In the genomic region with DNA sequence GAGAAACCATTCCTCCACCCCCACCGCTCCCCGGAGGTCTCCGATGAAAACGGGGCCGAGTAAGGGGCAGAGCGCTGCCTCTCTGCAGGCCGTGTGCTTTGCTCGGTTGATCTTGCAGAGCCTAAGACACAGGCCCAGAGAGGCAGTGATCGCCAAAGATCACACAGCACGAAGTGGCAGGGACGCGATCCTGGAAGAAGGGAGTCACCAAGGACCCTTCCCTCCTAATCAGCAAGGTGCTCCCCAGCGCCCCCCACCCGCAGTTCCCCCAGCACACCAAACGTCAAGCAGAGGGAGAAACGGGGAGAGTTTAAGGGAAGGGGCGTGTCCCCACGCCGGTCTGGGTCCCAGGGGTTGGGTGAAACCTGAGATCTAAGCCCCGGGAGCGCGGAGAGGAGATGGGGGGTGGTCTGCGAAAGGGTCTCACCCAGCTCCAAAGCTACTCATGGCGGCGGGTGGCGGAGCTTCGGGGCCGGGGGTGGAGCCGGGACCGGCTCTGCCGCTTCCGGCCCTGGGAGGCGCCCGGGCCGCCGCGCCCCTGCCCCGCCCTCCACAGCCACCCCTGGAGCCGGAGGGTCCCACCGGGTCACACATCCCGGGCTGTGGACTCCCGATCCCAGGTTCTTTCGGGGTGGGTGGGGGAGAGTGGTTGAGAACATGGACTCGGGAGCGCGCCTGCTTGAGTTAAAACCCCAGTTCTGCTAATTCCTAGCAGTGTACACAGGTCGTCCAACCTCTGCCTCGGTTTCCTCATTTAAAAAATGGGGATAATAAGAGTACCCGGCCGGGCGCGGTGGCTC, we compare ENCODE assay signal across 8 cellular contexts. TPM values are rescaled to one million over a fixed set of nuclear protein-coding genes. Genes with fewer than 3 reads are reported as not detected.
DNase-seq lines count a peak whose midpoint lies in the region; TF ChIP-seq lines count a peak whose summit lies in the region.

A gene with protein sequence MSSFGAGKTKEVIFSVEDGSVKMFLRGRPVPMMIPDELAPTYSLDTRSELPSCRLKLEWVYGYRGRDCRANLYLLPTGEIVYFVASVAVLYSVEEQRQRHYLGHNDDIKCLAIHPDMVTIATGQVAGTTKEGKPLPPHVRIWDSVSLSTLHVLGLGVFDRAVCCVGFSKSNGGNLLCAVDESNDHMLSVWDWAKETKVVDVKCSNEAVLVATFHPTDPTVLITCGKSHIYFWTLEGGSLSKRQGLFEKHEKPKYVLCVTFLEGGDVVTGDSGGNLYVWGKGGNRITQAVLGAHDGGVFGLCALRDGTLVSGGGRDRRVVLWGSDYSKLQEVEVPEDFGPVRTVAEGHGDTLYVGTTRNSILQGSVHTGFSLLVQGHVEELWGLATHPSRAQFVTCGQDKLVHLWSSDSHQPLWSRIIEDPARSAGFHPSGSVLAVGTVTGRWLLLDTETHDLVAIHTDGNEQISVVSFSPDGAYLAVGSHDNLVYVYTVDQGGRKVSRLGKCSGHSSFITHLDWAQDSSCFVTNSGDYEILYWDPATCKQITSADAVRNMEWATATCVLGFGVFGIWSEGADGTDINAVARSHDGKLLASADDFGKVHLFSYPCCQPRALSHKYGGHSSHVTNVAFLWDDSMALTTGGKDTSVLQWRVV (minus strand): TSS at position 468 of the 800 bp plus-strand sequence. CDS start 21 bp downstream, at position 447.

- peak within 1 kb of the TSS; percentile 62 for H3K27ac ChIP-seq in effector memory CD4-positive, alpha-beta T cell (ENCODE audit: insufficient read depth, low read length, poor library complexity, severe bottlenecking)
- H3K27ac ChIP-seq in mesodermal cell (ENCODE audit: low read depth, low read length, severe bottlenecking): peak within 1 kb of the TSS; percentile 33

- TF ChIP-seq POLR2A in NB4 (IDR thresholded peaks at IDR 0.05; ENCODE audit: extremely low read depth, insufficient read length): peak; percentile 24

- no peaks in the 10 kb centered on the region for H3K36me3 ChIP-seq in effector memory CD4-positive, alpha-beta T cell (ENCODE audit: control insufficient read depth, insufficient read depth, low read length)
- no peaks in the 10 kb centered on the region for H3K36me3 ChIP-seq in mesodermal cell (ENCODE audit: control insufficient read depth, insufficient read depth, low read length)

- DNase-seq in GM10266 (ENCODE audit: extremely low spot score): peak; percentile 71
- peak; percentile 47 for DNase-seq in NB4 (ENCODE audit: low read depth)
- peak; percentile 65 to 69 for DNase-seq in activated CD4-positive, alpha-beta T cell treated with anti-CD3 and anti-CD28 coated beads, Interleukin-2, amount 50 U/mL, for 48 hours
- DNase-seq in effector memory CD4-positive, alpha-beta T cell: peak in 2 of 3 donors; percentile 29 to 38
- DNase-seq in stimulated activated naive CD4-positive, alpha-beta T cell (lab: John Stamatoyannopoulos, UW): peak in 5 of 6 experiments; percentile 34 to 54 (median 42)
- DNase-seq in C1 segment of cervical spinal cord (lab: John Stamatoyannopoulos, UW): no peak
- DNase-seq in NCI-H187 (lab: John Stamatoyannopoulos, UW): no peak

- peaks cover 22% of the 10 kb centered on the region for H3K4me1 ChIP-seq in effector memory CD4-positive, alpha-beta T cell (ENCODE audit: control insufficient read depth, insufficient read depth, low read length, poor library complexity, severe bottlenecking)
- peaks cover 14% of the 10 kb centered on the region for H3K4me1 ChIP-seq in mesodermal cell (ENCODE audit: control insufficient read depth, insufficient read depth, low read length, poor library complexity, severe bottlenecking)

- H3K4me3 ChIP-seq in NB4 (ENCODE audit: low read depth, low read length): peak within 1 kb of the TSS; percentile 65
- H3K4me3 ChIP-seq in effector memory CD4-positive, alpha-beta T cell (ENCODE audit: insufficient read depth, low read depth, low read length, poor library complexity, severe bottlenecking): peak within 1 kb of the TSS; percentile 68
- H3K4me3 ChIP-seq in mesodermal cell (ENCODE audit: extremely low read depth, insufficient read depth, low read length, poor library complexity, severe bottlenecking): peak within 1 kb of the TSS; percentile 42

- 14 to 15% methylated on average over 29 to 40 of the region's 52 CpGs for WGBS in mesodermal cell (ENCODE audit: insufficient coverage in 2 of 2), 2 experiments

- H3K9me3 ChIP-seq in effector memory CD4-positive, alpha-beta T cell (ENCODE audit: control insufficient read depth, low read length): no peaks in the 10 kb centered on the region
- H3K9me3 ChIP-seq in mesodermal cell (ENCODE audit: control insufficient read depth, low read length): no peaks in the 10 kb centered on the region

- TF ChIP-seq CTCF in GM10266 (IDR thresholded peaks at IDR 0.05; ENCODE audit: control insufficient read depth, insufficient read depth, low read depth, missing control alignments) (peak; percentile 38), NB4 (IDR thresholded peaks at IDR 0.05; ENCODE audit: low read depth, low read length) (peak; percentile 24)

- no peaks in the 10 kb centered on the region for H3K27me3 ChIP-seq in effector memory CD4-positive, alpha-beta T cell (replicated peaks; ENCODE audit: control insufficient read depth, insufficient read depth, low read length, poor library complexity, severe bottlenecking)

RNA-seq across cellular contexts. Expression of the gene that starts here (rescaled TPM):
- polyA plus RNA-seq in mesodermal cell (2013, experiment 1 of 2): 29.1 TPM
- 27.9 TPM for polyA plus RNA-seq in mesodermal cell (2013, experiment 2 of 2)

Comparison
In these comparisons a context has a peak if more than half of its experiments do, and no peak if none do; other contexts are left out.
1. DNase-seq: peak in GM10266 (single experiment), NB4 (single experiment), activated CD4-positive, alpha-beta T cell treated with anti-CD3 and anti-CD28 coated beads, Interleukin-2, amount 50 U/mL, for 48 hours (2 of 2), effector memory CD4-positive, alpha-beta T cell (2 of 3) and stimulated activated naive CD4-positive, alpha-beta T cell (5 of 6); none in C1 segment of cervical spinal cord (0 of 14) and NCI-H187 (0 of 2).
2. Peak in every context shown above with its lines, with median percentiles within 50 percentile points of each other: H3K4me3 ChIP-seq.